25 cellular contexts compared by ENCODE assay signal in genomic region chr3:178067721-178068120, GRCh38.
A peak's percentile ranks its signal among the peaks of the same experiment; 100 is the strongest.
DNase-seq lines count a peak whose midpoint lies in the region; ATAC-seq, FAIRE-seq and TF ChIP-seq lines count a peak whose summit lies in the region.
"Had no signal": no experiment of that assay in that cellular context is flagged by ENCODE, and none has a peak within 500 bp of the region (broad histone marks: within the 10 kb centered on the region; RNA-seq: fewer than 3 reads in every experiment).

No MANE protein-coding gene starts in this region.

- H3K36me3 ChIP-seq in ACC112 (ENCODE audit: insufficient read depth, low read length) (no peaks in the 10 kb centered on the region), upper lobe of left lung (no peaks in the 10 kb centered on the region)
- H3K36me3 ChIP-seq: Peyer's patch had no signal

- H3K79me2 ChIP-seq in ACC112 (ENCODE audit: control insufficient read depth, insufficient read depth, low read length, unreplicated experiment) = no peaks in the 10 kb centered on the region

- TF ChIP-seq EP300 in upper lobe of left lung (IDR thresholded peaks at IDR 0.05) = no peak

- DNase-seq in GM04503 (ENCODE audit: low read depth) (peak; percentile 44), fibroblast of the aortic adventitia (ENCODE audit: low read depth) (peak; percentile 84), UCSD-AML1 (lab: John Stamatoyannopoulos, UW; ENCODE audit: unreplicated experiment) (no peak), iPS-NIHi11 (ENCODE audit: low spot score) (no peak), urothelium cell line (ENCODE audit: low spot score) (no peak), upper lobe of left lung (no peak)
- DNase-seq: 8988T; CD4-positive, alpha-beta T cell; COR-L47; DMS79; KBM-7; NCI-H1092; NCI-H1436; NCI-H2029; NCI-H2227 treated with DMSO at 0.1 percent for 48 hours; NCI-H510A; NCI-H748 treated with DMSO at 0.1 percent for 48 hours; Peyer's patch had no signal

- no peak for ATAC-seq in upper lobe of left lung (ENCODE audit: low FRiP score in 2 of 2)
- ATAC-seq: HCT116, SK-N-SH treated with all-trans-retinoic acid at 6 μM for 48 hours had no signal

- no peaks in the 10 kb centered on the region for H3K9me3 ChIP-seq in upper lobe of left lung
- H3K9me3 ChIP-seq: Peyer's patch had no signal

- H3K27me3 ChIP-seq in ACC112 (ENCODE audit: insufficient read depth, low read length) (no peaks in the 10 kb centered on the region), upper lobe of left lung (no peaks in the 10 kb centered on the region)
- H3K27me3 ChIP-seq: Peyer's patch had no signal

- WGBS in upper lobe of left lung, 2 donors = 62 to 70% methylated on average over 1 of the region's 1 CpG

- TF ChIP-seq POLR2A in upper lobe of left lung (IDR thresholded peaks at IDR 0.05) = no peak

- peak overlapping the region; percentile 39 for H2AFZ ChIP-seq in ACC112 (ENCODE audit: low read length, unreplicated experiment)

- TF ChIP-seq CTCF in VCaP (conservative IDR thresholded peaks at IDR 0.05) (no peak), fibroblast of the aortic adventitia (IDR thresholded peaks at IDR 0.05; ENCODE audit: insufficient read depth, low read length) (no peak), upper lobe of left lung (IDR thresholded peaks at IDR 0.05) (no peak)

- no peak for FAIRE-seq in urothelium cell line (lab: Jason Lieb, UNC)
- FAIRE-seq: GM12892, GM18507, H1 had no signal

- no peak overlapping the region for H3K27ac ChIP-seq in ACC112 (ENCODE audit: low read depth, low read length)
- H3K27ac ChIP-seq in VCaP = peak overlapping the region; percentile 23
- H3K27ac ChIP-seq in upper lobe of left lung = no peak overlapping the region
- H3K27ac ChIP-seq: Peyer's patch had no signal

- H3K4me3 ChIP-seq in ACC112 (ENCODE audit: low read depth, low read length) (no peak overlapping the region), fibroblast of the aortic adventitia (ENCODE audit: low read depth, low read length) (no peak overlapping the region), upper lobe of left lung (no peak overlapping the region)
- H3K4me3 ChIP-seq: Peyer's patch had no signal

- H3K4me1 ChIP-seq in ACC112 (ENCODE audit: control insufficient read depth, insufficient read depth, low read length, unreplicated experiment) (peaks cover 4% of the 10 kb centered on the region), upper lobe of left lung (peaks cover 3 to 8% (median 5%) of the 10 kb centered on the region in 4 donors)
- H3K4me1 ChIP-seq: Peyer's patch had no signal

Comparison
In these comparisons a context has a peak if more than half of its experiments do, and no peak if none do; other contexts are left out.
1. DNase-seq: peak in GM04503 (single experiment) and fibroblast of the aortic adventitia (single experiment); none in UCSD-AML1 (single experiment), iPS-NIHi11 (single experiment), urothelium cell line (single experiment) and upper lobe of left lung (0 of 2).